8 cellular contexts compared by ENCODE assay signal in genomic region chr11:12599408-12600143, GRCh38.
DNase-seq lines count a peak whose midpoint lies in the region; ATAC-seq lines count a peak whose summit lies in the region.

No MANE protein-coding gene starts in this region.

- no peak overlapping the region for H3K4me3 Mint-ChIP-seq in activated naive CD8-positive, alpha-beta T cell treated with anti-CD3 and anti-CD28 coated beads, Interleukin-2, amount 10 ng/mL, durations not matched to agents 7 days and 5 days

- no peaks in the 10 kb centered on the region for H3K4me1 ChIP-seq in iPS DF 6.9 (ENCODE audit: control insufficient read depth, insufficient read depth, low read length)

- H3K27ac Mint-ChIP-seq in activated naive CD8-positive, alpha-beta T cell treated with anti-CD3 and anti-CD28 coated beads, Interleukin-2, amount 10 ng/mL, durations not matched to agents 7 days and 5 days: no peak overlapping the region

- H3K9me3 Mint-ChIP-seq in activated naive CD8-positive, alpha-beta T cell treated with anti-CD3 and anti-CD28 coated beads, Interleukin-2, amount 10 ng/mL, durations not matched to agents 7 days and 5 days: peaks cover 6% of the 10 kb centered on the region

- no peak overlapping the region for H3K27ac ChIP-seq in iPS DF 6.9 (ENCODE audit: low read length)

- ATAC-seq in HG02610 (IDR thresholded peaks at IDR 0.05; ENCODE audit: unreplicated experiment): peak; percentile 63
- no peak for ATAC-seq in activated naive CD8-positive, alpha-beta T cell treated with anti-CD3 and anti-CD28 coated beads, Interleukin-2, amount 10 ng/mL, durations not matched to agents 7 days and 5 days (ENCODE audit: low read depth)
- no peak for ATAC-seq in HG02763 (IDR thresholded peaks at IDR 0.05; ENCODE audit: unreplicated experiment)
- ATAC-seq in GM19023 (IDR thresholded peaks at IDR 0.05; ENCODE audit: unreplicated experiment): no peak

- POLR2A ChIA-PET in activated naive CD8-positive, alpha-beta T cell treated with anti-CD3 and anti-CD28 coated beads, Interleukin-2, amount 10 ng/mL, durations not matched to agents 7 days and 5 days (lab: Charles Lee): no interaction called here

- H3K36me3 Mint-ChIP-seq in activated naive CD8-positive, alpha-beta T cell treated with anti-CD3 and anti-CD28 coated beads, Interleukin-2, amount 10 ng/mL, durations not matched to agents 7 days and 5 days: no peaks in the 10 kb centered on the region

- H3K4me3 ChIP-seq in iPS DF 6.9 (ENCODE audit: low read length): no peak overlapping the region

- WGBS in iPS DF 6.9 (ENCODE audit: insufficient coverage, insufficient read length): no CpG with 5 or more reads among the region's 15 CpGs

- H3K4me1 Mint-ChIP-seq in activated naive CD8-positive, alpha-beta T cell treated with anti-CD3 and anti-CD28 coated beads, Interleukin-2, amount 10 ng/mL, durations not matched to agents 7 days and 5 days: no peaks in the 10 kb centered on the region

- peaks cover 3% of the 10 kb centered on the region for H3K27me3 Mint-ChIP-seq in activated naive CD8-positive, alpha-beta T cell treated with anti-CD3 and anti-CD28 coated beads, Interleukin-2, amount 10 ng/mL, durations not matched to agents 7 days and 5 days

- H3K9me3 ChIP-seq in iPS DF 6.9 (ENCODE audit: control insufficient read depth, insufficient read depth, low read length): no peaks in the 10 kb centered on the region

- no peaks in the 10 kb centered on the region for H3K36me3 ChIP-seq in iPS DF 6.9 (ENCODE audit: control insufficient read depth, insufficient read depth, low read length)

- DNase-seq in DMS79 (lab: John Stamatoyannopoulos, UW) (peak; percentile 95), OCI-M1 (lab: John Stamatoyannopoulos, UW) (peak; percentile 41), iPS DF 6.9 (ENCODE audit: low read depth, low spot score) (peak; percentile 66)
- DNase-seq in activated naive CD8-positive, alpha-beta T cell treated with anti-CD3 and anti-CD28 coated beads, Interleukin-2, amount 10 ng/mL, durations not matched to agents 7 days and 5 days: peak; percentile 62
- DNase-seq in stimulated activated CD4-positive, alpha-beta T cell treated with anti-CD3 and anti-CD28 coated beads, Interleukin-4, amount 100 ng/mL, for 48 hours (ENCODE audit: low read depth in 2 of 2): peak; percentile 18 to 40

- H3K27me3 ChIP-seq in iPS DF 6.9 (ENCODE audit: control insufficient read depth, insufficient read depth, low read length): no peaks in the 10 kb centered on the region

Comparison
In these comparisons a context has a peak if more than half of its experiments do, and no peak if none do; other contexts are left out.
1. DNase-seq: peak in every context shown above with its lines; median percentile 95 in DMS79; 66 in iPS DF 6.9; 62 in activated naive CD8-positive, alpha-beta T cell treated with anti-CD3 and anti-CD28 coated beads, Interleukin-2, amount 10 ng/mL, durations not matched to agents 7 days and 5 days; 41 in OCI-M1; 29 in stimulated activated CD4-positive, alpha-beta T cell treated with anti-CD3 and anti-CD28 coated beads, Interleukin-4, amount 100 ng/mL, for 48 hours.